In the genomic region with DNA sequence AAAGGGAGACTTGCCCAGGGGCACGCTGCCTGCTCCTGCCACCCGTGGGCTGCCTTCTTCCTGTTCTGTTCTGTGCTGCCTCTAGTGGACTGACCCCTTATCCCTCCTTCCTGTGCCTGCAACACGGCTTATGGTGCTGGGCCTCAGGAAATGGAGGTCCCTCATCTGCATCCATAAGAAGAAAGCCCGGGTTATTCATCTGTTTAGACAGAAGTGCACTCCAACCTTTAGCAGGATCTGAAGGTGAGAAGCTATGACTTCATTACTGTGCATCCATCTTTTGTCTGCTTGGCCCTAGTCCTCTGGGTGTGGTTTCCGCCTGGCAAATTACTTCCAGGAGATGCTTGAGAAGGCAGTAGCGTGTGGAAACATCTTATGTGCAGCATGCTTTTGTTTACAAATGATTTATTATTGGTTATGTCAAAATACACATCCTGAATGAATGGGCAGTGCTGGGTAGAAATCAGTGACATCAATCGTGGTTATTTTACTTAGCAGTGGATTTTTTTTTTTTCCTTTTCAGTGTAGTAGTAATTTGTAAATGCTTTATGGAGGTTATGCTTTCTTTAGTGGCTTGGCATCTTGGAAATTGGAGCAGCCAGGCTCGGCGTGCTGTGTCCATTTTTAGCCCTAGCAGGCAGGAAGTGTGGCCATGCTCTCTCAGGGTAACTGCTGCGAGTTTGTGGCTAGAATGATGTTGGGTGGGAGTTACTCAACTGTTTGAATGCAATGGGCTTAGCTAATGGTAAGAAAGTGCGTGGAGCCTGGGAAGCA, we compare ENCODE assay signal across 8 cellular contexts. TPM values are rescaled to one million over a fixed set of nuclear protein-coding genes. Genes with fewer than 3 reads are reported as not detected.
A peak's percentile ranks its signal among the peaks of the same experiment; 100 is the strongest.
DNase-seq lines count a peak whose midpoint lies in the region; ATAC-seq and TF ChIP-seq lines count a peak whose summit lies in the region.

No MANE protein-coding gene starts in this region.

- intact Hi-C loops in heart left ventricle (cut with DNase I), result loop anchor here in 3 of 10 donors (5.0 to 10.0 kb wide), 2 partner anchors 53 to 55 kb away; no protein-coding TSS in a partner anchor
- intact Hi-C loops in left cardiac atrium (cut with DNase I), result no loop called here

- DNase-seq in heart left ventricle (peak in 1 of 5 donors; percentile 50), left cardiac atrium (no peak), UCSD-AML1 (lab: John Stamatoyannopoulos, UW; ENCODE audit: unreplicated experiment) (peak; percentile 38), kidney tubule cell (ENCODE audit: low spot score) (peak; percentile 40), germinal center (ENCODE audit: low spot score) (no peak)
- no peak for DNase-seq in stimulated activated CD4-positive, alpha-beta T cell treated with anti-CD3 and anti-CD28 coated beads, Interleukin-4, amount 100 ng/mL, for 24 hours
- no peak for DNase-seq in activated naive CD4-positive, alpha-beta T cell treated with Interleukin-2 at 50 U/mL for 16 hours

- H3K4me1 ChIP-seq in heart left ventricle, result peaks cover 0 to 74% (median 59%) of the 10 kb centered on the region in 12 donors

- no peaks in the 10 kb centered on the region for H3K9me3 ChIP-seq in heart left ventricle

- H3K27ac ChIP-seq in heart left ventricle, result peak overlapping the region in 11 of 12 donors; percentile 48 to 95 (median 82)

- ATAC-seq in heart left ventricle, result peak in 2 of 4 donors; percentile 8 to 40
- ATAC-seq in left cardiac atrium, result no peak
- no peak for ATAC-seq in GM19467 (IDR thresholded peaks at IDR 0.05; ENCODE audit: unreplicated experiment)

- no peak overlapping the region for H3K4me3 ChIP-seq in heart left ventricle

- WGBS in heart left ventricle, 4 donors, result 28 to 38% (median 35%) methylated on average over 11 of the region's 11 CpGs

- TF ChIP-seq POLR2A in heart left ventricle (IDR thresholded peaks at IDR 0.05), result no peak

- no peaks in the 10 kb centered on the region for H3K36me3 ChIP-seq in heart left ventricle

- TF ChIP-seq CTCF in heart left ventricle (IDR thresholded peaks at IDR 0.05), result peak in 4 of 12 donors; percentile 31 to 36 (median 34)

- no peaks in the 10 kb centered on the region for H3K27me3 ChIP-seq in heart left ventricle

RNA-seq across cellular contexts. Expression of a gene that starts 12.7 kb away (rescaled TPM):
- total RNA-seq in heart left ventricle, result 10 to 100 TPM; 13.9 to 55.0 (median 26.8) TPM
- polyA plus RNA-seq in heart left ventricle, result 10 to 100 TPM in 1 of 2 donors, 1 to 10 TPM in 1; 6.9 to 18.4 TPM
- 10 to 100 TPM; 14.2 to 24.3 TPM for total RNA-seq in left cardiac atrium

RNA-seq across cellular contexts. Expression of a gene that starts 26.9 kb away (rescaled TPM):
- under 1 TPM in 1 of 9 donors, not detected in 8; 0.35 TPM for total RNA-seq in heart left ventricle
- not detected for polyA plus RNA-seq in heart left ventricle
- total RNA-seq in left cardiac atrium, result not detected

Comparison
In these comparisons a context has a peak if more than half of its experiments do, and no peak if none do; other contexts are left out.
1. DNase-seq: peak in UCSD-AML1 (single experiment) and kidney tubule cell (single experiment); none in left cardiac atrium (single experiment), germinal center (single experiment), stimulated activated CD4-positive, alpha-beta T cell treated with anti-CD3 and anti-CD28 coated beads, Interleukin-4, amount 100 ng/mL, for 24 hours (single experiment) and activated naive CD4-positive, alpha-beta T cell treated with Interleukin-2 at 50 U/mL for 16 hours (single experiment).